ENCODE assay signal across 21 cellular contexts in genomic region chr1:89535537-89535936, GRCh38.
DNase-seq lines count a peak whose midpoint lies in the region; FAIRE-seq lines count a peak whose summit lies in the region.
"Had no signal": no experiment of that assay in that cellular context is flagged by ENCODE, and none has a peak within 500 bp of the region (broad histone marks: within the 10 kb centered on the region; RNA-seq: fewer than 3 reads in every experiment).

No MANE protein-coding gene starts in this region.

- peak; percentile 33 for FAIRE-seq in islet of Langerhans (lab: Jason Lieb, UNC)
- FAIRE-seq in RCC 7860 (lab: Jason Lieb, UNC): no peak
- FAIRE-seq: A204.1, GM12892, GM18507 had no signal

- peaks cover 93% of the 10 kb centered on the region for H3K36me3 Mint-ChIP-seq in activated T-cell treated with anti-CD3 and anti-CD28 coated beads, Interleukin-2, amount 50 U/mL, for 24 hours (ENCODE audit: low read depth)

- H3K36me3 ChIP-seq in BLaER1: peaks cover 44% of the 10 kb centered on the region
- peaks cover 0 to 38% (median 31%) of the 10 kb centered on the region in 11 experiments; a peak in 19 of 22 replicates for H3K36me3 ChIP-seq in BLaER1 treated with 17β-estradiol and CSF1 and Interleukin-3, amounts not matched to agents 10 nM and 100 nM
- H3K36me3 ChIP-seq: BE2C had no signal

- DNase-seq in activated T-cell treated with anti-CD3 and anti-CD28 coated beads, Interleukin-2, amount 50 U/mL, for 24 hours: no peak
- no peak for DNase-seq in activated T-cell treated with anti-CD3 and anti-CD28 coated beads, Interleukin-2, amount 50 U/mL, for 1 hour
- DNase-seq in SHP77 treated with DMSO at 0.1 percent for 48 hours (lab: John Stamatoyannopoulos, UW) (no peak), RCC 7860 (ENCODE audit: low spot score) (no peak)
- DNase-seq: ACHN; BE2C; CD4-positive, alpha-beta memory T cell; DMS153; DMS79; GDM1; GOT3; H7; HFFc6 had no signal

- peak overlapping the region; percentile 53 for H3K4me2 ChIP-seq in BLaER1
- peak overlapping the region in 7 of 11 experiments; percentile 16 to 68 (median 33); a peak in 11 of 22 replicates for H3K4me2 ChIP-seq in BLaER1 treated with 17β-estradiol and CSF1 and Interleukin-3, amounts not matched to agents 10 nM and 100 nM

- H3K27ac Mint-ChIP-seq in activated T-cell treated with anti-CD3 and anti-CD28 coated beads, Interleukin-2, amount 50 U/mL, for 24 hours: peak overlapping the region; percentile 96
- H3K27ac Mint-ChIP-seq: CD14-positive monocyte, HFFc6 had no signal

- peaks cover 93% of the 10 kb centered on the region for H3K4me1 Mint-ChIP-seq in activated T-cell treated with anti-CD3 and anti-CD28 coated beads, Interleukin-2, amount 50 U/mL, for 24 hours (ENCODE audit: low read depth)

- H3K9ac ChIP-seq in BLaER1: no peak overlapping the region
- H3K9ac ChIP-seq in BLaER1 treated with 17β-estradiol and CSF1 and Interleukin-3, amounts not matched to agents 10 nM and 100 nM: no peak overlapping the region

- peaks cover 15% of the 10 kb centered on the region for H3K9me3 Mint-ChIP-seq in activated T-cell treated with anti-CD3 and anti-CD28 coated beads, Interleukin-2, amount 50 U/mL, for 24 hours
- H3K9me3 Mint-ChIP-seq: CD4-positive, alpha-beta memory T cell; HFFc6 had no signal

- peaks cover 100% of the 10 kb centered on the region for H4K20me1 ChIP-seq in BLaER1
- peaks cover 0 to 84% (median 45%) of the 10 kb centered on the region in 11 experiments; a peak in 10 of 22 replicates for H4K20me1 ChIP-seq in BLaER1 treated with 17β-estradiol and CSF1 and Interleukin-3, amounts not matched to agents 10 nM and 100 nM

- H3K4me3 Mint-ChIP-seq in activated T-cell treated with anti-CD3 and anti-CD28 coated beads, Interleukin-2, amount 50 U/mL, for 24 hours: no peak overlapping the region
- H3K4me3 Mint-ChIP-seq: CD14-positive monocyte; CD4-positive, alpha-beta memory T cell; HFFc6 had no signal

- no peak overlapping the region for H3K27ac ChIP-seq in BLaER1
- H3K27ac ChIP-seq in BLaER1 treated with 17β-estradiol and CSF1 and Interleukin-3, amounts not matched to agents 10 nM and 100 nM: no peak overlapping the region
- H3K27ac ChIP-seq: HL-60 had no signal

- no peak overlapping the region for H3K4me3 ChIP-seq in BLaER1
- H3K4me3 ChIP-seq in BLaER1 treated with 17β-estradiol and CSF1 and Interleukin-3, amounts not matched to agents 10 nM and 100 nM: no peak overlapping the region

- H3K9me3 ChIP-seq in BLaER1: peaks cover 14% of the 10 kb centered on the region
- peaks cover 0 to 22% (median 12%) of the 10 kb centered on the region in 11 experiments; a peak in 11 of 22 replicates for H3K9me3 ChIP-seq in BLaER1 treated with 17β-estradiol and CSF1 and Interleukin-3, amounts not matched to agents 10 nM and 100 nM (replicated peaks in 1 of 11)
- H3K9me3 ChIP-seq: BE2C had no signal

- H3K27me3 ChIP-seq in BLaER1: no peaks in the 10 kb centered on the region
- no peaks in the 10 kb centered on the region for H3K27me3 ChIP-seq in BLaER1 treated with 17β-estradiol and CSF1 and Interleukin-3, amounts not matched to agents 10 nM and 100 nM
- H3K27me3 ChIP-seq: BE2C had no signal

- H3K4me1 ChIP-seq in BLaER1: peaks cover 42% of the 10 kb centered on the region
- H3K4me1 ChIP-seq in BLaER1 treated with 17β-estradiol and CSF1 and Interleukin-3, amounts not matched to agents 10 nM and 100 nM: peaks cover 20 to 39% (median 33%) of the 10 kb centered on the region in 10 experiments
- H3K4me1 ChIP-seq: BE2C had no signal

- no peaks in the 10 kb centered on the region for H3K27me3 Mint-ChIP-seq in activated T-cell treated with anti-CD3 and anti-CD28 coated beads, Interleukin-2, amount 50 U/mL, for 24 hours
- H3K27me3 Mint-ChIP-seq: CD4-positive, alpha-beta memory T cell had no signal
